Comparison of ENCODE assay signal across 8 cellular contexts in genomic region chr19:45469132-45469834, GRCh38. TPM values are rescaled to one million over a fixed set of nuclear protein-coding genes. Genes with fewer than 3 reads are reported as not detected.
DNase-seq lines count a peak whose midpoint lies in the region; ATAC-seq lines count a peak whose summit lies in the region.

No MANE protein-coding gene starts in this region.

- no peaks in the 10 kb centered on the region for H3K36me3 ChIP-seq in Karpas-422 (ENCODE audit: insufficient read depth, low read length)

- no peaks in the 10 kb centered on the region for H3K9me3 Mint-ChIP-seq in naive thymus-derived CD8-positive, alpha-beta T cell
- no peaks in the 10 kb centered on the region for H3K9me3 Mint-ChIP-seq in stimulated activated naive B cell treated with anti-CD40 and anti-IgM and Interleukin-4, amounts not matched to agents 10 μg/mL and 1 μg/mL and 100 μg/mL, for 72 hours

- peak overlapping the region; percentile 87 for H3K9ac ChIP-seq in Karpas-422 (ENCODE audit: low read length)

- peak overlapping the region; percentile 83 for H3K27ac ChIP-seq in Karpas-422 (ENCODE audit: low read length)

- H3K27ac Mint-ChIP-seq in naive thymus-derived CD8-positive, alpha-beta T cell: peak overlapping the region; percentile 86 to 100 (median 99)
- peak overlapping the region; percentile 99 for H3K27ac Mint-ChIP-seq in stimulated activated naive B cell treated with anti-CD40 and anti-IgM and Interleukin-4, amounts not matched to agents 10 μg/mL and 1 μg/mL and 100 μg/mL, for 72 hours

- no peaks in the 10 kb centered on the region for H3K9me3 ChIP-seq in Karpas-422 (ENCODE audit: low read length)

- H3K9me2 ChIP-seq in Karpas-422 (replicated peaks; ENCODE audit: insufficient read depth, low read length): no peaks in the 10 kb centered on the region

- H4K20me1 ChIP-seq in Karpas-422 (ENCODE audit: insufficient read depth, low read depth, low read length): no peaks in the 10 kb centered on the region

- H3K79me2 ChIP-seq in Karpas-422 (ENCODE audit: low read length): 0 out of 2 replicates have a peak, but pooled peaks cover 7% of the 10 kb centered on the region

- H3K4me1 Mint-ChIP-seq in naive thymus-derived CD8-positive, alpha-beta T cell: peaks cover 25 to 66% (median 40%) of the 10 kb centered on the region in 4 donors
- peaks cover 62 to 74% of the 10 kb centered on the region in 2 donors for H3K4me1 Mint-ChIP-seq in stimulated activated naive B cell treated with anti-CD40 and anti-IgM and Interleukin-4, amounts not matched to agents 10 μg/mL and 1 μg/mL and 100 μg/mL, for 72 hours

- no peak overlapping the region; the same call in 1 of the 2 replicates for H2AFZ ChIP-seq in Karpas-422 (ENCODE audit: low read length)

- ATAC-seq in GM21825 (IDR thresholded peaks at IDR 0.05; ENCODE audit: unreplicated experiment): peak; percentile 54
- peak; percentile 51 to 63 for ATAC-seq in naive thymus-derived CD8-positive, alpha-beta T cell
- ATAC-seq in stimulated activated naive B cell treated with anti-CD40 and anti-IgM and Interleukin-4, amounts not matched to agents 10 μg/mL and 1 μg/mL and 100 μg/mL, for 72 hours (replicated peaks): peak; percentile 71 to 83

- peak overlapping the region; percentile 88 for H3K4me3 ChIP-seq in Karpas-422 (ENCODE audit: low read length)

- H3K36me3 Mint-ChIP-seq in naive thymus-derived CD8-positive, alpha-beta T cell: peaks cover 0 to 7% (median 3%) of the 10 kb centered on the region in 3 donors
- peaks cover 7 to 27% of the 10 kb centered on the region in 2 donors for H3K36me3 Mint-ChIP-seq in stimulated activated naive B cell treated with anti-CD40 and anti-IgM and Interleukin-4, amounts not matched to agents 10 μg/mL and 1 μg/mL and 100 μg/mL, for 72 hours

- H3K4me3 Mint-ChIP-seq in naive thymus-derived CD8-positive, alpha-beta T cell: peak overlapping the region; percentile 91 to 98 (median 94)
- H3K4me3 Mint-ChIP-seq in stimulated activated naive B cell treated with anti-CD40 and anti-IgM and Interleukin-4, amounts not matched to agents 10 μg/mL and 1 μg/mL and 100 μg/mL, for 72 hours: peak overlapping the region; percentile 91 to 93

- peaks cover 25% of the 10 kb centered on the region for H3K4me1 ChIP-seq in Karpas-422 (ENCODE audit: low read length)

- POLR2A ChIA-PET in naive thymus-derived CD8-positive, alpha-beta T cell (lab: Charles Lee): interaction anchor here (0.5 to 5.6 kb wide), 18 partner anchors 8 to 434 kb away, joined by 3 to 90 read pairs (median 4); partner anchors contain the start of genes RTN2 and SYMPK

- DNase-seq in DMS53 treated with DMSO at 0.1 percent for 48 hours (lab: John Stamatoyannopoulos, UW; ENCODE audit: unreplicated experiment) (peak; percentile 67), Karpas-422 (peak; percentile 99), RKO (ENCODE audit: low spot score) (peak; percentile 95), fibroblast of gingiva (ENCODE audit: low read depth) (peak; percentile 91)
- DNase-seq in activated T-helper 1 cell treated with anti-CD3 and anti-CD28 coated beads, Interleukin-2, amount 50 U/mL, for 16 hours (ENCODE audit: low read depth in 1 of 2, low spot score in 1 of 2): peak; percentile 80 to 84
- DNase-seq in naive thymus-derived CD8-positive, alpha-beta T cell: peak; percentile 62 to 98 (median 94)
- peak; percentile 95 for DNase-seq in stimulated activated naive B cell treated with anti-CD40 and anti-IgM and Interleukin-4, amounts not matched to agents 10 μg/mL and 1 μg/mL and 100 μg/mL, for 72 hours

- peak overlapping the region; percentile 88 for H3K4me2 ChIP-seq in Karpas-422 (ENCODE audit: low read depth, low read length, poor library complexity, severe bottlenecking)

- H3K27me3 ChIP-seq in Karpas-422 (ENCODE audit: low read length): no peaks in the 10 kb centered on the region

- H3K27me3 Mint-ChIP-seq in naive thymus-derived CD8-positive, alpha-beta T cell: peaks cover 7 to 39% (median 16%) of the 10 kb centered on the region in 5 donors
- peaks cover 23 to 34% of the 10 kb centered on the region in 2 donors for H3K27me3 Mint-ChIP-seq in stimulated activated naive B cell treated with anti-CD40 and anti-IgM and Interleukin-4, amounts not matched to agents 10 μg/mL and 1 μg/mL and 100 μg/mL, for 72 hours

RNA-seq across cellular contexts. Expression of gene FOSB, which starts 1.5 kb away (rescaled TPM):
- total RNA-seq in Karpas-422 (2014; rRNA removed; shearing (Covaris generic); ENCODE audit: low replicate concordance): 2.5 and 4.0 TPM in 2 replicates
- 1 to 10 TPM; 3.5 TPM for total RNA-seq in naive thymus-derived CD8-positive, alpha-beta T cell
- 10 to 100 TPM; 10.2 to 11.4 (median 11.0) TPM for polyA plus RNA-seq in naive thymus-derived CD8-positive, alpha-beta T cell

RNA-seq across cellular contexts. Expression of gene RTN2, which starts 27.6 kb away (rescaled TPM):
- total RNA-seq in Karpas-422 (2014; rRNA removed; shearing (Covaris generic); ENCODE audit: low replicate concordance): 3.1 and 4.6 TPM in 2 replicates
- 1 to 10 TPM; 1.0 to 1.8 TPM for total RNA-seq in naive thymus-derived CD8-positive, alpha-beta T cell
- under 1 TPM in 2 of 3 donors, not detected in 1; 0.27 to 0.41 TPM for polyA plus RNA-seq in naive thymus-derived CD8-positive, alpha-beta T cell

RNA-seq across cellular contexts. Expression of gene PPM1N, which starts 29.0 kb away (rescaled TPM):
- 0.71 and 8.0 TPM in 2 replicates for total RNA-seq in Karpas-422 (2014; rRNA removed; shearing (Covaris generic); ENCODE audit: low replicate concordance)
- 10 to 100 TPM; 12.4 to 15.6 TPM for total RNA-seq in naive thymus-derived CD8-positive, alpha-beta T cell
- polyA plus RNA-seq in naive thymus-derived CD8-positive, alpha-beta T cell: 1 to 10 TPM; 7.2 to 8.7 (median 7.7) TPM

RNA-seq across cellular contexts. Expression of gene VASP, which starts 38.0 kb away (rescaled TPM):
- 77.9 and 97.9 TPM in 2 replicates for total RNA-seq in Karpas-422 (2014; rRNA removed; shearing (Covaris generic); ENCODE audit: low replicate concordance)
- total RNA-seq in naive thymus-derived CD8-positive, alpha-beta T cell: 10 to 100 TPM; 72.0 to 72.1 TPM
- 10 to 100 TPM; 39.9 to 49.6 (median 49.0) TPM for polyA plus RNA-seq in naive thymus-derived CD8-positive, alpha-beta T cell

RNA-seq across cellular contexts. Expression of gene ERCC1, which starts 45.6 kb away (rescaled TPM):
- total RNA-seq in Karpas-422 (2014; rRNA removed; shearing (Covaris generic); ENCODE audit: low replicate concordance): 121 and 175 TPM in 2 replicates
- 10 to 100 TPM; 59.2 to 61.0 TPM for total RNA-seq in naive thymus-derived CD8-positive, alpha-beta T cell
- polyA plus RNA-seq in naive thymus-derived CD8-positive, alpha-beta T cell: 10 to 100 TPM; 32.2 to 38.6 (median 33.7) TPM

Comparison
In these comparisons a context has a peak if more than half of its experiments do, and no peak if none do; other contexts are left out.
1. Peak in every context shown above with its lines: DNase-seq, ATAC-seq, H3K4me3 ChIP-seq and H3K27ac ChIP-seq.